1 cellular context compared by ENCODE assay signal in the genomic region with DNA sequence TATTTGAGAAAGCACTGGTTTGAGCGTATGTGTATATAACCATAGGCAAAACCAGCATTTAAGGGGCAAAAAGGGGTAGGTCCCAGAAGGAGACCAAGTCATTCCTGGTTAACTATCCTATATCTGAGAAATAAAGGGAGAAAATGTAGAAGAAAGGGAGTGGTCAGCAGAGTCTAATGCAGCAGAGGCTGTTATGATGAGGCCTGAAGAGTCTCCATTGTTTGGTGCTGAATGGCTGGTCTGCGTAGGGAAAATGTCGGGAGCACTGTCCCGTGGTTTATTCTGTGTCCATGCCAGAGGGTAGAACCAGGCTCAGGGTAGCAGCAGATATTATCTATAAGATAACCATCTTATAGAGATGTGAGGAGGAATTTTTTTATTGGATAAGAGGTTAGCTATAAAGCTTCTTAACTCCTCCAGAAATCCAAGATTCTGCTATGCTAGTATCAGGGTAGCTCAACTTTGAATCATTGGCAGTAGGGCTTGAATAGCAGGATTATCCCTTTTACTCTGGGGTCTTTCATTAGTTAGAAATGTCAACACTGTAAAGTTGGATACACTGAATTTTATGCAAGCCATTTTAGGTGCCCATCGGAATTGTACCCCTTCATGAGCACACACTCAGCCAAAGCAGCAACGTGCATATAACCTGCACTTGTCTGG.
TF ChIP-seq lines count a peak whose summit lies in the region.

No MANE protein-coding gene starts in this region.

TF ChIP-seq in H1, 55 proteins besides CTCF, POLR2A, EP300 and RAD21:
- no peak for TF ChIP-seq NANOG (IDR thresholded peaks at IDR 0.05; ENCODE audit: insufficient read depth, low read depth, low read length, poor library complexity, severe bottlenecking)
- no peak for TF ChIP-seq RBBP5 (IDR thresholded peaks at IDR 0.05; ENCODE audit: borderline replicate concordance, low read depth, low read length)
- TF ChIP-seq JUN (IDR thresholded peaks at IDR 0.05; ENCODE audit: low read depth, low read length) = no peak
- TF ChIP-seq NRF1 (IDR thresholded peaks at IDR 0.05; ENCODE audit: low read depth, low read length) = no peak
- TF ChIP-seq, protein P1, sequence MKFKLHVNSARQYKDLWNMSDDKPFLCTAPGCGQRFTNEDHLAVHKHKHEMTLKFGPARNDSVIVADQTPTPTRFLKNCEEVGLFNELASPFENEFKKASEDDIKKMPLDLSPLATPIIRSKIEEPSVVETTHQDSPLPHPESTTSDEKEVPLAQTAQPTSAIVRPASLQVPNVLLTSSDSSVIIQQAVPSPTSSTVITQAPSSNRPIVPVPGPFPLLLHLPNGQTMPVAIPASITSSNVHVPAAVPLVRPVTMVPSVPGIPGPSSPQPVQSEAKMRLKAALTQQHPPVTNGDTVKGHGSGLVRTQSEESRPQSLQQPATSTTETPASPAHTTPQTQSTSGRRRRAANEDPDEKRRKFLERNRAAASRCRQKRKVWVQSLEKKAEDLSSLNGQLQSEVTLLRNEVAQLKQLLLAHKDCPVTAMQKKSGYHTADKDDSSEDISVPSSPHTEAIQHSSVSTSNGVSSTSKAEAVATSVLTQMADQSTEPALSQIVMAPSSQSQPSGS (IDR thresholded peaks at IDR 0.05; ENCODE audit: low read length) = no peak
- no peak for TF ChIP-seq RNF2 (IDR thresholded peaks at IDR 0.05; ENCODE audit: borderline replicate concordance, low read depth, low read length, missing control alignments, poor library complexity, severe bottlenecking)
- TF ChIP-seq SIX5 (IDR thresholded peaks at IDR 0.05; ENCODE audit: low read depth, low read length) = no peak
- TF ChIP-seq GTF2F1 (IDR thresholded peaks at IDR 0.05; ENCODE audit: borderline replicate concordance, low read depth, low read length) = no peak
- TF ChIP-seq, protein P2, sequence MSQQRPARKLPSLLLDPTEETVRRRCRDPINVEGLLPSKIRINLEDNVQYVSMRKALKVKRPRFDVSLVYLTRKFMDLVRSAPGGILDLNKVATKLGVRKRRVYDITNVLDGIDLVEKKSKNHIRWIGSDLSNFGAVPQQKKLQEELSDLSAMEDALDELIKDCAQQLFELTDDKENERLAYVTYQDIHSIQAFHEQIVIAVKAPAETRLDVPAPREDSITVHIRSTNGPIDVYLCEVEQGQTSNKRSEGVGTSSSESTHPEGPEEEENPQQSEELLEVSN (IDR thresholded peaks at IDR 0.05) = no peak
- TF ChIP-seq ASH2L (IDR thresholded peaks at IDR 0.05; ENCODE audit: low read length) = no peak
- no peak for TF ChIP-seq PHF8 (conservative IDR thresholded peaks at IDR 0.05; ENCODE audit: low read depth, low read length)
TF ChIP-seq in H1: peak in this region for 0.
